8 cellular contexts compared by ENCODE assay signal in genomic region chr3:53880396-53881345, GRCh38. TPM values are rescaled to one million over a fixed set of nuclear protein-coding genes. Genes with fewer than 3 reads are reported as not detected.
DNase-seq lines count a peak whose midpoint lies in the region; ATAC-seq and TF ChIP-seq lines count a peak whose summit lies in the region.

No MANE protein-coding gene starts in this region.

- H3K4me2 ChIP-seq in parathyroid adenoma (ENCODE audit: low read length): peak overlapping the region; percentile 71

- H3K4me1 ChIP-seq in esophagus muscularis mucosa (peaks cover 13 to 19% (median 17%) of the 10 kb centered on the region in 4 donors), parathyroid adenoma (peaks cover 8% of the 10 kb centered on the region)

- TF ChIP-seq EP300 in esophagus muscularis mucosa (IDR thresholded peaks at IDR 0.05): no peak

- 57% methylated on average over 9 of the region's 10 CpGs for WGBS in esophagus muscularis mucosa

- H3K4me3 ChIP-seq in esophagus muscularis mucosa (peak overlapping the region; percentile 68 to 97 (median 89)), parathyroid adenoma (ENCODE audit: low read depth, low read length) (peak overlapping the region; percentile 86)

- no peak for TF ChIP-seq POLR2A in esophagus muscularis mucosa (IDR thresholded peaks at IDR 0.05; ENCODE audit: low read depth)

- ATAC-seq in GM19463 (IDR thresholded peaks at IDR 0.05; ENCODE audit: unreplicated experiment): no peak
- no peak for ATAC-seq in HG03095 (IDR thresholded peaks at IDR 0.05; ENCODE audit: unreplicated experiment)

- intact Hi-C loops in esophagus muscularis mucosa (cut with DNase I): no loop called here

- peak overlapping the region; percentile 34 for H3K9ac ChIP-seq in parathyroid adenoma

- TF ChIP-seq CTCF in esophagus muscularis mucosa (IDR thresholded peaks at IDR 0.05): no peak
- TF ChIP-seq CTCF in parathyroid adenoma (IDR thresholded peaks at IDR 0.05): no peak
- no peak for TF ChIP-seq CTCF in GM10266 (IDR thresholded peaks at IDR 0.05; ENCODE audit: control insufficient read depth, insufficient read depth, low read depth, missing control alignments)

- no peaks in the 10 kb centered on the region for H3K79me2 ChIP-seq in parathyroid adenoma

- DNase-seq in ELF-1 (ENCODE audit: low read depth, low spot score) (peak; percentile 19), RKO (ENCODE audit: low spot score) (peak; percentile 37), esophagus muscularis mucosa (ENCODE audit: extremely low spot score) (no peak), GM10266 (ENCODE audit: extremely low spot score) (no peak), DMS153 (lab: John Stamatoyannopoulos, UW) (no peak)

- H3K36me3 ChIP-seq in esophagus muscularis mucosa (peaks cover 41 to 68% (median 61%) of the 10 kb centered on the region in 4 donors), parathyroid adenoma (ENCODE audit: control insufficient read depth, insufficient read depth, low read length) (no peaks in the 10 kb centered on the region)

- H2AFZ ChIP-seq in parathyroid adenoma: peak overlapping the region; percentile 82

- H3K9me3 ChIP-seq in esophagus muscularis mucosa (no peaks in the 10 kb centered on the region), parathyroid adenoma (ENCODE audit: control insufficient read depth, low read length) (no peaks in the 10 kb centered on the region)

- H3K27ac ChIP-seq in esophagus muscularis mucosa (replicated peaks in 1 of 4) (peak overlapping the region in 2 of 4 donors; percentile 84 to 87), parathyroid adenoma (no peak overlapping the region)

- no peaks in the 10 kb centered on the region for H3K27me3 ChIP-seq in esophagus muscularis mucosa
- no peaks in the 10 kb centered on the region for H3K27me3 ChIP-seq in parathyroid adenoma (ENCODE audit: control insufficient read depth, insufficient read depth, low read length)

RNA-seq across cellular contexts. Expression of gene ACTR8, which starts 1.3 kb away (rescaled TPM):
- 10 to 100 TPM; 18.3 to 30.7 (median 21.9) TPM for total RNA-seq in esophagus muscularis mucosa

RNA-seq across cellular contexts. Expression of gene SELENOK, which starts 11.0 kb away (rescaled TPM):
- 10 to 100 TPM; 48.8 to 75.3 (median 68.4) TPM for total RNA-seq in esophagus muscularis mucosa

RNA-seq across cellular contexts. Expression of gene IL17RB, which starts 34.3 kb away (rescaled TPM):
- under 1 TPM in 3 of 4 donors, not detected in 1; 0.52 to 0.83 (median 0.63) TPM for total RNA-seq in esophagus muscularis mucosa

RNA-seq across cellular contexts. Expression of gene CHDH, which starts 34.5 kb away (rescaled TPM):
- total RNA-seq in esophagus muscularis mucosa: 1 to 10 TPM in 2 of 4 donors, under 1 TPM in 2; 0.42 to 3.2 (median 1.7) TPM

Comparison
In these comparisons a context has a peak if more than half of its experiments do, and no peak if none do; other contexts are left out.
1. DNase-seq: peak in ELF-1 (single experiment) and RKO (single experiment); none in esophagus muscularis mucosa (single experiment), GM10266 (single experiment) and DMS153 (single experiment).